ENCODE assay signal across 23 cellular contexts in the genomic region with DNA sequence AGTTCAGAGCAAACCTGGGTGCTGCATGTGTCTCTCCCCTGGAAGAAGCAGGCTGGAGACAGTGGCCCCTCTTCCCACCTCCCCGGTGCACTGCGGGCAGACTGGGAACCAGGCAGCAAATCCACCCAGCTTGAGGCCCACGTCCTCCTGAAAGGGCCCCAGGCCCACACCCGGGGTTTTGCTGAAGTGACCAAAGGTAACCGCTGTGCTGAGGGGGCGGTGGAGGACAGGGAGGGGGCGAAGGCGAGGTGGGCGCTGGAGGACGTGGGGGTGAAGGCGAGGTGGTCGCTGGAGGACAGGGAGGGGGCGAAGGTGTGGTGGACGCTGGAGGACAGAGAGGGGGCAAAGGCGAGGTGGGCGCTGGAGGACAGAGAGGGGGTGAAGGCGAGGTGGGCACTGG. TPM values are rescaled to one million over a fixed set of nuclear protein-coding genes. Genes with fewer than 3 reads are reported as not detected.
A peak's percentile ranks its signal among the peaks of the same experiment; 100 is the strongest.
DNase-seq lines count a peak whose midpoint lies in the region; ATAC-seq, FAIRE-seq and TF ChIP-seq lines count a peak whose summit lies in the region.
"Had no signal": no experiment of that assay in that cellular context is flagged by ENCODE, and none has a peak within 500 bp of the region (broad histone marks: within the 10 kb centered on the region; RNA-seq: fewer than 3 reads in every experiment).

No MANE protein-coding gene starts in this region.

- H3K4me3 Mint-ChIP-seq in Caco-2 (ENCODE audit: unreplicated experiment) = no peak overlapping the region
- H3K4me3 Mint-ChIP-seq: CD8-positive, alpha-beta memory T cell; HFFc6 had no signal

- no peaks in the 10 kb centered on the region for H3K36me3 ChIP-seq in SJSA1
- no peaks in the 10 kb centered on the region for H3K36me3 ChIP-seq in Caco-2 (ENCODE audit: control insufficient read depth, insufficient read depth, low read length)

- no peaks in the 10 kb centered on the region for H3K27me3 Mint-ChIP-seq in Caco-2 (ENCODE audit: insufficient read depth, unreplicated experiment)

- peaks cover 24% of the 10 kb centered on the region for H3K4me1 Mint-ChIP-seq in Caco-2 (ENCODE audit: low read depth, unreplicated experiment)

- H3K4me3 ChIP-seq in right cardiac atrium (ENCODE audit: low read length) (no peak overlapping the region), SJSA1 (no peak overlapping the region), Caco-2 (ENCODE audit: low read depth, low read length) (no peak overlapping the region)

- H3K9me3 ChIP-seq in right cardiac atrium (ENCODE audit: control insufficient read depth, low read length) (no peaks in the 10 kb centered on the region), SJSA1 (replicated peaks) (no peaks in the 10 kb centered on the region), Caco-2 (no peaks in the 10 kb centered on the region)

- FAIRE-seq in urothelium cell line (lab: Jason Lieb, UNC) = peak; percentile 92
- FAIRE-seq: GM19239, RCC 7860 had no signal

- no peaks in the 10 kb centered on the region for H3K36me3 Mint-ChIP-seq in Caco-2 (ENCODE audit: insufficient read depth, unreplicated experiment)
- H3K36me3 Mint-ChIP-seq: CD8-positive, alpha-beta memory T cell had no signal

- BruUV-seq in Caco-2 (replicated peaks; lab: Mats Ljungman, UMichigan) = no TSS peak

- intact Hi-C loops in right cardiac atrium (cut with DNase I) = no loop called here
- intact Hi-C loops in left cardiac atrium (cut with DNase I) = loop anchor here in 1 of 2 donors (5.0 kb wide), 1 partner anchor 177 kb away; no protein-coding TSS in a partner anchor
- intact Hi-C loops in Caco-2 (cut with micrococcal nuclease; ENCODE audit: unreplicated experiment) = no loop called here

- ATAC-seq in right cardiac atrium = no peak
- no peak for ATAC-seq in left cardiac atrium
- ATAC-seq in HG03280 (IDR thresholded peaks at IDR 0.05; ENCODE audit: unreplicated experiment) = no peak

- DNase-seq in right cardiac atrium (peak in 2 of 3 donors; percentile 22 to 38), left cardiac atrium (no peak), SJSA1 (ENCODE audit: low read depth in 1 of 2, low spot score in 2 of 2) (no peak), urothelium cell line (ENCODE audit: low spot score) (no peak), Caco-2 (no peak)
- DNase-seq: CD8-positive, alpha-beta memory T cell; GDM1; HFFc6; KG1; NCI-H1092; NCI-H1436; NCI-H1930; NCI-H524; NCI-H774; NK-92 treated with Interleukin-12 subunit alpha and Interleukin-12 subunit beta, amount 100 ng/mL, for 24 hours had no signal

- TF ChIP-seq CTCF in Caco-2 (IDR thresholded peaks at IDR 0.05; ENCODE audit: insufficient read depth in 1 of 2, low read depth in 1 of 2, low read length in 1 of 2, severe bottlenecking in 1 of 2, unreplicated experiment in 1 of 2) = no peak

- H3K27ac ChIP-seq in right cardiac atrium (ENCODE audit: low read length) (no peak overlapping the region), SJSA1 (peak overlapping the region; percentile 93; the same call in 1 of the 2 replicates)
- H3K27ac ChIP-seq: 22Rv1, C4-2B had no signal

- H3K9me3 Mint-ChIP-seq in Caco-2 (ENCODE audit: unreplicated experiment) = no peaks in the 10 kb centered on the region
- H3K9me3 Mint-ChIP-seq: CD8-positive, alpha-beta memory T cell; HFFc6 had no signal

- WGBS in right cardiac atrium = 84% methylated on average over 17 of the region's 17 CpGs

- no peaks in the 10 kb centered on the region for H3K27me3 ChIP-seq in right cardiac atrium (ENCODE audit: control insufficient read depth, insufficient read depth)
- no peaks in the 10 kb centered on the region for H3K27me3 ChIP-seq in SJSA1 (replicated peaks)
- no peaks in the 10 kb centered on the region for H3K27me3 ChIP-seq in Caco-2 (replicated peaks; ENCODE audit: control insufficient read depth, insufficient read depth, low read length)

- no peak overlapping the region for H3K27ac Mint-ChIP-seq in Caco-2 (ENCODE audit: unreplicated experiment)
- H3K27ac Mint-ChIP-seq: HFFc6 had no signal

- CTCF ChIA-PET in Caco-2 (lab: Charles Lee) = interaction anchor here (0.9 to 5.6 kb wide), 8 partner anchors 10 to 141 kb away, joined by 3 to 122 read pairs (median 4); no protein-coding TSS in a partner anchor

- POLR2A ChIA-PET in Caco-2 (lab: Charles Lee) = no interaction called here

- H3K4me1 ChIP-seq in right cardiac atrium (ENCODE audit: control insufficient read depth, insufficient read depth, low read length) (no peaks in the 10 kb centered on the region), SJSA1 (replicated peaks) (peaks cover 38% of the 10 kb centered on the region), Caco-2 (peaks cover 60% of the 10 kb centered on the region)

RNA-seq across cellular contexts. Expression of gene BIRC7, which starts 1.8 kb away (rescaled TPM):
- total RNA-seq in right cardiac atrium (not detected), left cardiac atrium (under 1 TPM in 1 of 2 donors, not detected in 1; 0.94 TPM), Caco-2 (2022) (0.42 and 0.54 TPM in 2 replicates)
- polyA plus RNA-seq in right cardiac atrium = not detected
- not detected in 2 replicates for total RNA-seq in SJSA1 (2014; rRNA removed; shearing (Covaris generic))
- total RNA-seq: CD8-positive, alpha-beta memory T cell; HFFc6; T-helper 1 cell treated with Interleukin-12 subunit alpha and Interleukin-12 subunit beta and Interleukin-4 antibody, amounts not matched to agents 30 ng/mL and 1 ng/mL, for 36 hours had no signal
- polyA plus RNA-seq: CD8-positive, alpha-beta memory T cell had no signal

RNA-seq across cellular contexts. Expression of gene YTHDF1, which starts 18.0 kb away (rescaled TPM):
- total RNA-seq in right cardiac atrium = 10 to 100 TPM; 23.0 to 27.6 (median 25.2) TPM
- 15.3 TPM for polyA plus RNA-seq in right cardiac atrium
- 10 to 100 TPM; 19.3 to 29.9 TPM for total RNA-seq in left cardiac atrium
- 23.7 and 30.2 TPM in 2 replicates for total RNA-seq in SJSA1 (2014; rRNA removed; shearing (Covaris generic))
- 184 and 196 TPM in 2 replicates for total RNA-seq in Caco-2 (2022)

RNA-seq across cellular contexts. Expression of gene NKAIN4, which starts 20.3 kb away (rescaled TPM):
- not detected for total RNA-seq in right cardiac atrium
- polyA plus RNA-seq in right cardiac atrium = not detected
- total RNA-seq in left cardiac atrium = not detected
- total RNA-seq in SJSA1 (2014; rRNA removed; shearing (Covaris generic)) = not detected in 2 replicates
- 2.1 and 2.7 TPM in 2 replicates for total RNA-seq in Caco-2 (2022)
- total RNA-seq: CD8-positive, alpha-beta memory T cell; H4; HFFc6; SK-MEL-5; T-helper 1 cell treated with Interleukin-12 subunit alpha and Interleukin-12 subunit beta and Interleukin-4 antibody, amounts not matched to agents 30 ng/mL and 1 ng/mL, for 36 hours had no signal
- polyA plus RNA-seq: CD8-positive, alpha-beta memory T cell had no signal

RNA-seq across cellular contexts. Expression of gene ARFGAP1, which starts 38.7 kb away (rescaled TPM):
- 10 to 100 TPM; 39.5 to 50.7 (median 41.7) TPM for total RNA-seq in right cardiac atrium
- polyA plus RNA-seq in right cardiac atrium = 36.9 TPM
- total RNA-seq in left cardiac atrium = 10 to 100 TPM; 32.1 to 50.3 TPM
- 63.0 and 70.9 TPM in 2 replicates for total RNA-seq in SJSA1 (2014; rRNA removed; shearing (Covaris generic))
- 275 and 286 TPM in 2 replicates for total RNA-seq in Caco-2 (2022)

RNA-seq across cellular contexts. Expression of gene COL20A1, which starts 59.1 kb away (rescaled TPM):
- total RNA-seq in right cardiac atrium (not detected), left cardiac atrium (not detected), Caco-2 (2022) (0.27 and 0.32 TPM in 2 replicates)
- not detected for polyA plus RNA-seq in right cardiac atrium
- total RNA-seq in SJSA1 (2014; rRNA removed; shearing (Covaris generic)) = not detected in 2 replicates
- total RNA-seq: SK-MEL-5 had no signal
- polyA plus RNA-seq: CD8-positive, alpha-beta memory T cell had no signal

Comparison
In these comparisons a context has a peak if more than half of its experiments do, and no peak if none do; other contexts are left out.
1. DNase-seq: peak in right cardiac atrium (2 of 3); none in left cardiac atrium (single experiment), SJSA1 (0 of 2), urothelium cell line (single experiment) and Caco-2 (0 of 2).